In the genomic region with DNA sequence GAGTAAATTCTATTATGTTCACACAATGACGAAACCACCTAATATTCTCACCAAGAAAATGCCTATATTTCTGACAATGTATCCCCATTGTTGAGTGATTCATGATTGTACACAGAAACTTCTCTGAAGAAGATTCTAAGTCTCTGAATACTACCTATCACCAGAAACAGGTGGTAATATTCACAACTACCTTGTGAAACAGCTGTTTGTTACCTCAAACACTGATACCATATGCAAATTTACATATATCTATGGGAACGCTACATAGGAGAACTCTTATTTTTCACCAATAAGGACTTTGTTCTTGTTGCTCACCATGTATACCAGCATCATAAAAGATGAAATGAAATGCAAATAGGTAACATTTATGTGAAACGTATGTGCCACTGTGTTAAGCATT, we compare ENCODE assay signal across 25 cellular contexts. TPM values are rescaled to one million over a fixed set of nuclear protein-coding genes. Genes with fewer than 3 reads are reported as not detected.
"Had no signal": no experiment of that assay in that cellular context is flagged by ENCODE, and none has a peak within 500 bp of the region (broad histone marks: within the 10 kb centered on the region; RNA-seq: fewer than 3 reads in every experiment).

No MANE protein-coding gene starts in this region.

- H3K4me3 Mint-ChIP-seq: activated CD4-positive, alpha-beta memory T cell treated with anti-CD3 and anti-CD28 coated beads for 36 hours; activated CD4-positive, alpha-beta T cell treated with anti-CD3 and anti-CD28 coated beads, Interleukin-2, amount 10 ng/mL, durations not matched to agents 7 days and 5 days; activated naive CD8-positive, alpha-beta T cell treated with anti-CD3 and anti-CD28 coated beads, Interleukin-2, amount 50 U/mL, for 24 hours; activated T-cell treated with anti-CD3 and anti-CD28 coated beads, Interleukin-2, amount 50 U/mL, for 4 hours; T-cell had no signal

- H3K27ac Mint-ChIP-seq: activated CD4-positive, alpha-beta memory T cell treated with anti-CD3 and anti-CD28 coated beads for 36 hours; activated CD4-positive, alpha-beta T cell treated with anti-CD3 and anti-CD28 coated beads, Interleukin-2, amount 10 ng/mL, durations not matched to agents 7 days and 5 days; activated naive CD4-positive, alpha-beta T cell treated with anti-CD3 and anti-CD28 coated beads, Interleukin-2, amount 50 U/mL, for 72 hours; activated naive CD8-positive, alpha-beta T cell treated with anti-CD3 and anti-CD28 coated beads, Interleukin-2, amount 50 U/mL, for 24 hours; T-cell had no signal

- H3K4me1 Mint-ChIP-seq: activated CD4-positive, alpha-beta T cell treated with anti-CD3 and anti-CD28 coated beads, Interleukin-2, amount 10 ng/mL, durations not matched to agents 7 days and 5 days; activated naive CD8-positive, alpha-beta T cell treated with anti-CD3 and anti-CD28 coated beads, Interleukin-2, amount 50 U/mL, for 24 hours; T-cell had no signal

- H3K9me3 Mint-ChIP-seq: activated CD4-positive, alpha-beta T cell treated with anti-CD3 and anti-CD28 coated beads, Interleukin-2, amount 10 ng/mL, durations not matched to agents 7 days and 5 days; activated naive CD4-positive, alpha-beta T cell treated with anti-CD3 and anti-CD28 coated beads, Interleukin-2, amount 50 U/mL, for 72 hours; activated naive CD8-positive, alpha-beta T cell treated with anti-CD3 and anti-CD28 coated beads, Interleukin-2, amount 50 U/mL, for 24 hours; activated T-cell treated with anti-CD3 and anti-CD28 coated beads, Interleukin-2, amount 50 U/mL, for 4 hours had no signal

- H3K27ac ChIP-seq: brain microvascular endothelial cell, VCaP had no signal

- H3K36me3 ChIP-seq: brain microvascular endothelial cell had no signal

- ATAC-seq: activated naive CD4-positive, alpha-beta T cell treated with anti-CD3 and anti-CD28 coated beads, Interleukin-2, amount 50 U/mL, for 72 hours; activated naive CD8-positive, alpha-beta T cell treated with anti-CD3 and anti-CD28 coated beads, Interleukin-2, amount 50 U/mL, for 24 hours; activated T-cell treated with anti-CD3 and anti-CD28 coated beads, Interleukin-2, amount 50 U/mL, for 4 hours; T-cell had no signal

- H3K27me3 ChIP-seq: brain microvascular endothelial cell had no signal

- DNase-seq: activated CD4-positive, alpha-beta memory T cell treated with anti-CD3 and anti-CD28 coated beads for 36 hours; activated CD4-positive, alpha-beta T cell treated with anti-CD3 and anti-CD28 coated beads, Interleukin-2, amount 10 ng/mL, durations not matched to agents 7 days and 5 days; activated CD4-positive, CD25-positive, alpha-beta regulatory T cell; activated CD8-positive, alpha-beta memory T cell treated with anti-CD3 and anti-CD28 coated beads for 24 hours; activated effector memory CD4-positive, alpha-beta T cell treated with anti-CD3 and anti-CD28 coated beads, Interleukin-2, amount 50 U/mL, for 16 hours; activated naive CD4-positive, alpha-beta T cell treated with Interleukin-2 at 50 U/mL for 16 hours; activated naive CD8-positive, alpha-beta T cell treated with anti-CD3 and anti-CD28 coated beads, Interleukin-2, amount 50 U/mL, for 24 hours; activated T-cell treated with anti-CD3 and anti-CD28 coated beads, Interleukin-2, amount 50 U/mL, for 4 hours; amygdala; brain microvascular endothelial cell; cerebellar nuclear complex; MM.1S; NCI-H1105; NCI-H1436 treated with DMSO at 0.1 percent for 48 hours; NCI-H187 treated with DMSO at 0.1 percent for 48 hours; NCI-H2081 treated with DMSO at 0.1 percent for 48 hours; NCI-H446 treated with DMSO at 0.1 percent for 48 hours; NCI-H69; PC-3; SHP77 treated with DMSO at 0.1 percent for 48 hours; T-cell; T-helper 2 cell; T1000 had no signal

- H3K27me3 Mint-ChIP-seq: activated CD4-positive, alpha-beta memory T cell treated with anti-CD3 and anti-CD28 coated beads for 36 hours; activated CD4-positive, alpha-beta T cell treated with anti-CD3 and anti-CD28 coated beads, Interleukin-2, amount 10 ng/mL, durations not matched to agents 7 days and 5 days; activated naive CD8-positive, alpha-beta T cell treated with anti-CD3 and anti-CD28 coated beads, Interleukin-2, amount 50 U/mL, for 24 hours; T-cell had no signal

- H3K36me3 Mint-ChIP-seq: activated CD4-positive, alpha-beta memory T cell treated with anti-CD3 and anti-CD28 coated beads for 36 hours; activated naive CD4-positive, alpha-beta T cell treated with anti-CD3 and anti-CD28 coated beads, Interleukin-2, amount 50 U/mL, for 72 hours; T-cell had no signal

RNA-seq across cellular contexts. Expression of gene PDGFD, which starts 59.3 kb away (rescaled TPM):
- total RNA-seq: activated CD4-positive, alpha-beta memory T cell treated with anti-CD3 and anti-CD28 coated beads for 36 hours; activated CD4-positive, alpha-beta T cell treated with anti-CD3 and anti-CD28 coated beads, Interleukin-2, amount 10 ng/mL, durations not matched to agents 7 days and 5 days; activated naive CD4-positive, alpha-beta T cell treated with anti-CD3 and anti-CD28 coated beads, Interleukin-2, amount 50 U/mL, for 72 hours had no signal
